9 cellular contexts compared by ENCODE assay signal in the genomic region with DNA sequence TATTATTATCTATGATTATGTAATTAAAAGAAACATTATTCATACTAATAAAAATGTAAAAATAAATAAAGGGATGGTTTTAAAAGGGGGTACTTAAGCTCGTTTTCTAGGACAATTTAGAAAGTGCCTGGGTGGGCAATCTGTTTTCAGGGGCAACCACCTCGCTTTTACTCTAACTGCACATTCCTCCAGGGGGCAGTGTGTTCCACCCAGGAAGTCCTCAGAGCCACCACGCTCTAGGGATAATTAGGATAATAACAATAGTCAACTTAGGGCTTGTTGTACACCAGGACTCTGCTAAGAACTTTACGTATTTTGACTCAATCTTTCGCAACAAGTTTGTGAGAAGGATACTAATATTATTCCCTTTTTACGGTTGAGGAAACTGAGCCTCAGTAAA.
A peak's percentile ranks its signal among the peaks of the same experiment; 100 is the strongest.
DNase-seq lines count a peak whose midpoint lies in the region; ATAC-seq and TF ChIP-seq lines count a peak whose summit lies in the region.
"Had no signal": no experiment of that assay in that cellular context is flagged by ENCODE, and none has a peak within 500 bp of the region (broad histone marks: within the 10 kb centered on the region; RNA-seq: fewer than 3 reads in every experiment).

No MANE protein-coding gene starts in this region.

- no peak overlapping the region for H3K27ac ChIP-seq in spleen

- peaks cover 5% of the 10 kb centered on the region for H3K27me3 Mint-ChIP-seq in activated naive CD4-positive, alpha-beta T cell treated with anti-CD3 and anti-CD28 coated beads for 36 hours (ENCODE audit: low read depth)
- H3K27me3 Mint-ChIP-seq: activated naive CD8-positive, alpha-beta T cell treated with anti-CD3 and anti-CD28 coated beads for 36 hours had no signal

- 68 to 82% (median 73%) methylated on average over 6 of the region's 6 CpGs for WGBS in spleen, 5 donors

- H3K9me3 ChIP-seq in spleen = no peaks in the 10 kb centered on the region

- no peak overlapping the region for H3K27ac Mint-ChIP-seq in activated naive CD4-positive, alpha-beta T cell treated with anti-CD3 and anti-CD28 coated beads for 36 hours
- H3K27ac Mint-ChIP-seq: activated naive CD8-positive, alpha-beta T cell treated with anti-CD3 and anti-CD28 coated beads for 36 hours had no signal

- H3K9me3 Mint-ChIP-seq in activated naive CD4-positive, alpha-beta T cell treated with anti-CD3 and anti-CD28 coated beads for 36 hours = no peaks in the 10 kb centered on the region
- H3K9me3 Mint-ChIP-seq: activated naive CD8-positive, alpha-beta T cell treated with anti-CD3 and anti-CD28 coated beads for 36 hours had no signal

- H3K36me3 Mint-ChIP-seq in activated naive CD4-positive, alpha-beta T cell treated with anti-CD3 and anti-CD28 coated beads for 36 hours (ENCODE audit: low read depth) = no peaks in the 10 kb centered on the region
- H3K36me3 Mint-ChIP-seq: activated naive CD8-positive, alpha-beta T cell treated with anti-CD3 and anti-CD28 coated beads for 36 hours had no signal

- ATAC-seq in GM19463 (IDR thresholded peaks at IDR 0.05; ENCODE audit: unreplicated experiment) = no peak

- no peak overlapping the region for H3K4me3 Mint-ChIP-seq in activated naive CD4-positive, alpha-beta T cell treated with anti-CD3 and anti-CD28 coated beads for 36 hours
- H3K4me3 Mint-ChIP-seq: activated naive CD8-positive, alpha-beta T cell treated with anti-CD3 and anti-CD28 coated beads for 36 hours had no signal

- TF ChIP-seq POLR2A in spleen (IDR thresholded peaks at IDR 0.05) = no peak

- TF ChIP-seq CTCF in LNCaP clone FGC (IDR thresholded peaks at IDR 0.05; ENCODE audit: control insufficient read depth, extremely low read depth, insufficient read depth) = peak; percentile 46
- TF ChIP-seq CTCF in epithelial cell of proximal tubule (conservative IDR thresholded peaks at IDR 0.05; ENCODE audit: low read depth, low read length) = peak; percentile 68
- peak in 7 of 11 experiments; percentile 16 to 45 (median 31) for TF ChIP-seq CTCF in spleen (IDR thresholded peaks at IDR 0.05 in 8 of 11, conservative IDR thresholded peaks at IDR 0.05 in 3 of 11)

- DNase-seq in activated naive CD4-positive, alpha-beta T cell treated with anti-CD3 and anti-CD28 coated beads for 36 hours = peak; percentile 29
- no peak for DNase-seq in activated naive CD4-positive, alpha-beta T cell treated with Interleukin-2 at 50 U/mL for 16 hours
- DNase-seq in LNCaP clone FGC (ENCODE audit: low read depth) = no peak
- DNase-seq in epithelial cell of proximal tubule (ENCODE audit: low read depth) = no peak
- no peak for DNase-seq in spleen
- DNase-seq in stimulated activated CD4-positive, alpha-beta T cell treated with anti-CD3 and anti-CD28 coated beads, Interleukin-4, amount 100 ng/mL, for 24 hours = no peak
- no peak for DNase-seq in NCI-H446 (lab: John Stamatoyannopoulos, UW)
- DNase-seq: activated naive CD8-positive, alpha-beta T cell treated with anti-CD3 and anti-CD28 coated beads for 36 hours had no signal

- no peak overlapping the region for H3K4me3 ChIP-seq in LNCaP clone FGC (ENCODE audit: low read depth, low read length)
- no peak overlapping the region for H3K4me3 ChIP-seq in epithelial cell of proximal tubule (ENCODE audit: low read depth, low read length)
- H3K4me3 ChIP-seq in spleen = no peak overlapping the region

- no peaks in the 10 kb centered on the region for H3K4me1 Mint-ChIP-seq in activated naive CD4-positive, alpha-beta T cell treated with anti-CD3 and anti-CD28 coated beads for 36 hours (ENCODE audit: low read depth)
- H3K4me1 Mint-ChIP-seq: activated naive CD8-positive, alpha-beta T cell treated with anti-CD3 and anti-CD28 coated beads for 36 hours had no signal

- H3K27me3 ChIP-seq in spleen (replicated peaks in 1 of 7) = no peaks in the 10 kb centered on the region

- CTCF ChIA-PET in activated naive CD4-positive, alpha-beta T cell treated with anti-CD3 and anti-CD28 coated beads for 36 hours (lab: Charles Lee) = interaction anchor here (1.0 to 1.5 kb wide), 3 partner anchors 11 to 250 kb away, joined by 3 to 5 read pairs (median 4); no protein-coding TSS in a partner anchor

- H3K4me1 ChIP-seq in spleen = no peaks in the 10 kb centered on the region

- intact Hi-C loops in activated naive CD4-positive, alpha-beta T cell treated with anti-CD3 and anti-CD28 coated beads for 36 hours (cut with micrococcal nuclease) = loop anchor here (1.0 kb wide), 1 partner anchor 469 kb away; no protein-coding TSS in a partner anchor
- intact Hi-C loops in spleen (cut with DNase I; ENCODE audit: low total_unique reads) = no loop called here

- H3K36me3 ChIP-seq in spleen = no peaks in the 10 kb centered on the region
